In genomic region chr12:76545486-76545885, GRCh38 we compare ENCODE assay signal across 19 cellular contexts.
"Had no signal": no experiment of that assay in that cellular context is flagged by ENCODE, and none has a peak within 500 bp of the region (broad histone marks: within the 10 kb centered on the region; RNA-seq: fewer than 3 reads in every experiment).

No MANE protein-coding gene starts in this region.

- H3K4me3 ChIP-seq: adrenal gland, esophagus muscularis mucosa, left ventricle myocardium inferior, testis, vagina had no signal

- H3K9me3 ChIP-seq: adrenal gland, esophagus muscularis mucosa, left ventricle myocardium inferior, testis, vagina had no signal

- H3K27me3 Mint-ChIP-seq: naive thymus-derived CD4-positive, alpha-beta T cell; stimulated activated memory B cell treated with anti-CD40 and anti-IgM and Interleukin-4, amounts not matched to agents 10 μg/mL and 1 μg/mL and 100 μg/mL, for 72 hours had no signal

- H3K36me3 ChIP-seq: adrenal gland, esophagus muscularis mucosa, left ventricle myocardium inferior, vagina had no signal

- H3K27ac ChIP-seq: adrenal gland, esophagus muscularis mucosa, left ventricle myocardium inferior, testis, vagina had no signal

- H3K9me3 Mint-ChIP-seq: activated naive CD4-positive, alpha-beta T cell treated with anti-CD3 and anti-CD28 coated beads for 36 hours; stimulated activated memory B cell treated with anti-CD40 and anti-IgM and Interleukin-4, amounts not matched to agents 10 μg/mL and 1 μg/mL and 100 μg/mL, for 72 hours had no signal

- H3K27ac Mint-ChIP-seq: activated naive CD4-positive, alpha-beta T cell treated with anti-CD3 and anti-CD28 coated beads for 36 hours; stimulated activated memory B cell treated with anti-CD40 and anti-IgM and Interleukin-4, amounts not matched to agents 10 μg/mL and 1 μg/mL and 100 μg/mL, for 72 hours had no signal

- H3K4me3 Mint-ChIP-seq: activated naive CD4-positive, alpha-beta T cell treated with anti-CD3 and anti-CD28 coated beads for 36 hours; stimulated activated memory B cell treated with anti-CD40 and anti-IgM and Interleukin-4, amounts not matched to agents 10 μg/mL and 1 μg/mL and 100 μg/mL, for 72 hours had no signal

- ATAC-seq: naive thymus-derived CD4-positive, alpha-beta T cell; sciatic nerve; stimulated activated memory B cell treated with anti-CD40 and anti-IgM and Interleukin-4, amounts not matched to agents 10 μg/mL and 1 μg/mL and 100 μg/mL, for 72 hours had no signal

- DNase-seq: activated CD4-positive, alpha-beta T cell treated with anti-CD3 and anti-CD28 coated beads, Interleukin-2, amount 50 U/mL, for 48 hours; activated CD4-positive, CD25-positive, alpha-beta regulatory T cell treated with anti-CD3 and anti-CD28 coated beads, Interleukin-2, amount 50 U/mL, for 72 hours; activated effector memory CD4-positive, alpha-beta T cell treated with Interleukin-2 at 50 U/mL for 16 hours; activated naive CD4-positive, alpha-beta T cell treated with anti-CD3 and anti-CD28 coated beads for 36 hours; adrenal gland; central memory CD4-positive, alpha-beta T cell; effector memory CD4-positive, alpha-beta T cell; glutamatergic neuron; hippocampal formation; left ventricle myocardium inferior; naive thymus-derived CD4-positive, alpha-beta T cell; small intestine; stimulated activated CD4-positive, alpha-beta T cell treated with anti-CD3 and anti-CD28 coated beads, Interleukin-2, amount 100 ng/mL, for 24 hours; testis; trophoblast cell had no signal
